ENCODE assay signal across 11 cellular contexts in the genomic region with DNA sequence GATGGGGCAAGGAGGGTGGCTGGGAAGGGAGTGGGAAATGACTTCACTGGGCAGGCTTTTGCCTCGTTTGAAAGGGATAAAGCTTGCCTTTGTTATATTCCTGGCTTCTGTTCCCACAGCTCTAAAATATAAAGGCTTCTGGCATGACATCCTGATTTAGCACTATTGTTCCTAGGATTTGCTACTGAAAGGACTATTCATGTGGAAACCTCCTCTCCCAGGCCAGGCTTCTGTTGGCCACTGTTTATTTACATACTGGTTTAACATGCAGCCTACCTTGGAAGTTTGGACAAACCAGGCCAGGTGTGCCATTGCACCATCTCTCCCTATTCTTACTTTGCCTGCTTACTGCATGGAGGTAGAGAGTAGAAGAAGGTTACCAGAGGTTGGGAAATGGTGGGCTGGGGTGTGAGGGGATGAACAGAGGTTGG. TPM values are rescaled to one million over a fixed set of nuclear protein-coding genes. Genes with fewer than 3 reads are reported as not detected.
DNase-seq lines count a peak whose midpoint lies in the region; ATAC-seq and TF ChIP-seq lines count a peak whose summit lies in the region.
"Had no signal": no experiment of that assay in that cellular context is flagged by ENCODE, and none has a peak within 500 bp of the region (broad histone marks: within the 10 kb centered on the region; RNA-seq: fewer than 3 reads in every experiment).

No MANE protein-coding gene starts in this region.

- no peak for ATAC-seq in GM21381 (IDR thresholded peaks at IDR 0.05; ENCODE audit: unreplicated experiment)
- ATAC-seq in HG02981 (IDR thresholded peaks at IDR 0.05; ENCODE audit: unreplicated experiment): no peak
- ATAC-seq: naive thymus-derived CD8-positive, alpha-beta T cell had no signal

- peak; percentile 75 to 98 for DNase-seq in HAP-1 (ENCODE audit: low spot score in 2 of 2)
- peak in 1 of 2 experiments; percentile 37 for DNase-seq in SJSA1 (ENCODE audit: low read depth in 1 of 2, low spot score in 2 of 2)
- DNase-seq in head of caudate nucleus: peak in 37 of 42 donors; percentile 10 to 86 (median 57)
- no peak for DNase-seq in RKO (ENCODE audit: low spot score)
- DNase-seq in SHP77 treated with DMSO at 0.1 percent for 48 hours (lab: John Stamatoyannopoulos, UW): no peak
- DNase-seq: cerebellar nuclear complex; naive thymus-derived CD8-positive, alpha-beta T cell; NCI-H1694 treated with DMSO at 0.1 percent for 48 hours had no signal

- no peak for TF ChIP-seq CTCF in parathyroid adenoma (IDR thresholded peaks at IDR 0.05)

- H2AFZ ChIP-seq in parathyroid adenoma: no peak overlapping the region

- H3K9ac ChIP-seq in parathyroid adenoma: no peak overlapping the region

- no peaks in the 10 kb centered on the region for H3K36me3 ChIP-seq in HAP-1 (replicated peaks)
- H3K36me3 ChIP-seq in SJSA1: no peaks in the 10 kb centered on the region
- no peaks in the 10 kb centered on the region for H3K36me3 ChIP-seq in parathyroid adenoma (ENCODE audit: control insufficient read depth, insufficient read depth, low read length)

- H3K27ac ChIP-seq in SJSA1 (peak overlapping the region; percentile 53; the same call in 1 of the 2 replicates), parathyroid adenoma (peak overlapping the region; percentile 29)

- H3K4me1 ChIP-seq in HAP-1: peaks cover 36% of the 10 kb centered on the region
- peaks cover 40% of the 10 kb centered on the region for H3K4me1 ChIP-seq in SJSA1 (replicated peaks)
- peaks cover 20% of the 10 kb centered on the region for H3K4me1 ChIP-seq in parathyroid adenoma

- H3K79me2 ChIP-seq in parathyroid adenoma: no peaks in the 10 kb centered on the region

- H3K4me3 ChIP-seq in HAP-1: no peak overlapping the region
- no peak overlapping the region for H3K4me3 ChIP-seq in SJSA1
- H3K4me3 ChIP-seq in parathyroid adenoma (ENCODE audit: low read depth, low read length): no peak overlapping the region

- H3K9me3 ChIP-seq in HAP-1: no peaks in the 10 kb centered on the region
- H3K9me3 ChIP-seq in SJSA1 (replicated peaks): no peaks in the 10 kb centered on the region
- no peaks in the 10 kb centered on the region for H3K9me3 ChIP-seq in parathyroid adenoma (ENCODE audit: control insufficient read depth, low read length)

- no peak overlapping the region for H3K4me2 ChIP-seq in parathyroid adenoma (ENCODE audit: low read length)

- H3K27me3 ChIP-seq in HAP-1 (ENCODE audit: low read depth) (no peaks in the 10 kb centered on the region), SJSA1 (replicated peaks) (no peaks in the 10 kb centered on the region), parathyroid adenoma (ENCODE audit: control insufficient read depth, insufficient read depth, low read length) (no peaks in the 10 kb centered on the region)

- in situ Hi-C loops in HAP-1 (cut with MboI; ENCODE audit: low sequenced_read_pairs): no loop called here

- intact Hi-C loops in head of caudate nucleus (cut with DNase I): no loop called here

RNA-seq across cellular contexts. Expression of a gene that starts 2.4 kb away (rescaled TPM):
- total RNA-seq in SJSA1 (2014; rRNA removed; shearing (Covaris generic)): 6.0 and 15.6 TPM in 2 replicates
- total RNA-seq: naive thymus-derived CD8-positive, alpha-beta T cell had no signal

Comparison
In these comparisons a context has a peak if more than half of its experiments do, and no peak if none do; other contexts are left out.
1. DNase-seq: peak in HAP-1 (2 of 2) and head of caudate nucleus (37 of 42); none in RKO (single experiment) and SHP77 treated with DMSO at 0.1 percent for 48 hours (single experiment).